ENCODE assay signal across 21 cellular contexts in the genomic region with DNA sequence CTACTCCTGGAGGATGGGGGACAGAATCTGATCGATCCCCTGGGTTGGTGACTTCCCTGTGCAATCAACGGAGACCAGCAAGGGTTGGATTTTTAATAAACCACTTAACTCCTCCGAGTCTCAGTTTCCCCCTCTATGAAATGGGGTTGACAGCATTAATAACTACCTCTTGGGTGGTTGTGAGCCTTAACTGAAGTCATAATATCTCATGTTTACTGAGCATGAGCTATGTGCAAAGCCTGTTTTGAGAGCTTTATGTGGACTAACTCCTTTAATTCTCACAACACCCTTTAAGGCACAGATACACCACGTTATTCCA. TPM values are rescaled to one million over a fixed set of nuclear protein-coding genes. Genes with fewer than 3 reads are reported as not detected.
DNase-seq lines count a peak whose midpoint lies in the region; ATAC-seq, FAIRE-seq and TF ChIP-seq lines count a peak whose summit lies in the region.
"Had no signal": no experiment of that assay in that cellular context is flagged by ENCODE, and none has a peak within 500 bp of the region (broad histone marks: within the 10 kb centered on the region; RNA-seq: fewer than 3 reads in every experiment).

No MANE protein-coding gene starts in this region.

- no peak for DNase-seq in CD4-positive, alpha-beta T cell
- DNase-seq in RWPE1 (ENCODE audit: low spot score) (no peak), HepG2 (ENCODE audit: low spot score) (no peak), urothelium cell line (ENCODE audit: low spot score) (no peak), NCI-H748 (lab: John Stamatoyannopoulos, UW; ENCODE audit: unreplicated experiment) (no peak)
- DNase-seq in T-helper 2 cell treated with Interferon-gamma antibody and Interleukin-4, amounts not matched to agents 5 μg/mL and 100 μg/mL, for 36 hours (ENCODE audit: low spot score), result no peak
- DNase-seq in activated CD4-positive, alpha-beta memory T cell treated with anti-CD3 and anti-CD28 coated beads for 36 hours, result no peak
- DNase-seq: Calu3; CD4-positive, alpha-beta memory T cell; COR-L47; DMS79 treated with DMSO at 0.1 percent for 48 hours; GF-D8; GOT3 had no signal

- TSS peak; percentile 67 for BruUV-seq in HepG2 (replicated peaks; lab: Mats Ljungman, UMichigan)

- WGBS in HepG2 (ENCODE audit: low lambda C conversion rate), result 37% methylated on average over 4 of the region's 4 CpGs

- H3K4me1 ChIP-seq in HepG2 (ENCODE audit: insufficient read depth, low read length), result peaks cover 79% of the 10 kb centered on the region

- H4K20me1 ChIP-seq in HepG2 (ENCODE audit: insufficient read depth, low read length), result no peaks in the 10 kb centered on the region

- H3K9ac ChIP-seq in HepG2 (ENCODE audit: insufficient read depth, low read depth, low read length), result peak overlapping the region; percentile 97

- peaks cover 20% of the 10 kb centered on the region for H3K27me3 ChIP-seq in CD4-positive, alpha-beta T cell (ENCODE audit: control insufficient read depth, insufficient read depth, low read length)
- no peaks in the 10 kb centered on the region for H3K27me3 ChIP-seq in HepG2 (ENCODE audit: control insufficient read depth in 1 of 2, insufficient read depth in 2 of 2, low read length in 2 of 2)

- H3K4me3 ChIP-seq in HepG2 (replicated peaks in 1 of 3; ENCODE audit: insufficient read depth in 1 of 3, low read depth in 2 of 3, low read length in 3 of 3), result peak overlapping the region; percentile 57 to 78 (median 73)
- H3K4me3 ChIP-seq: HAP-1 had no signal

- peak overlapping the region; percentile 11 for H3K4me3 Mint-ChIP-seq in CD4-positive, alpha-beta T cell
- no peak overlapping the region for H3K4me3 Mint-ChIP-seq in T-helper 2 cell treated with Interferon-gamma antibody and Interleukin-4, amounts not matched to agents 5 μg/mL and 100 μg/mL, for 36 hours
- no peak overlapping the region for H3K4me3 Mint-ChIP-seq in activated CD4-positive, alpha-beta memory T cell treated with anti-CD3 and anti-CD28 coated beads for 36 hours
- H3K4me3 Mint-ChIP-seq: CD14-positive monocyte; CD4-positive, alpha-beta memory T cell had no signal

- no peaks in the 10 kb centered on the region for H3K36me3 Mint-ChIP-seq in CD4-positive, alpha-beta T cell (ENCODE audit: low read depth)
- no peaks in the 10 kb centered on the region for H3K36me3 Mint-ChIP-seq in T-helper 2 cell treated with Interferon-gamma antibody and Interleukin-4, amounts not matched to agents 5 μg/mL and 100 μg/mL, for 36 hours (ENCODE audit: low read depth)
- H3K36me3 Mint-ChIP-seq in activated CD4-positive, alpha-beta memory T cell treated with anti-CD3 and anti-CD28 coated beads for 36 hours, result no peaks in the 10 kb centered on the region
- H3K36me3 Mint-ChIP-seq: CD14-positive monocyte; CD4-positive, alpha-beta memory T cell had no signal

- TF ChIP-seq RAD21 in HepG2 (CRISPR knock-in tag; IDR thresholded peaks at IDR 0.05), result no peak

- peaks cover 47% of the 10 kb centered on the region for H3K79me2 ChIP-seq in HepG2 (ENCODE audit: insufficient read depth, low read length)

- intact Hi-C loops in CD4-positive, alpha-beta T cell (cut with DNase I, micrococcal nuclease), result loop anchor here (10.0 kb wide), 2 partner anchors 94 to 334 kb away; no protein-coding TSS in a partner anchor
- intact Hi-C loops in HepG2 (cut with micrococcal nuclease; ENCODE audit: unreplicated experiment), result loop anchor here (2.0 to 5.0 kb wide), 2 partner anchors 20 to 62 kb away; no protein-coding TSS in a partner anchor
- intact Hi-C loops in activated CD4-positive, alpha-beta memory T cell treated with anti-CD3 and anti-CD28 coated beads for 36 hours (cut with micrococcal nuclease), result no loop called here

- H3K9me3 ChIP-seq in CD4-positive, alpha-beta T cell (ENCODE audit: control insufficient read depth, low read length), result no peaks in the 10 kb centered on the region
- H3K9me3 ChIP-seq in HepG2 (ENCODE audit: low read length), result no peaks in the 10 kb centered on the region

- no peak overlapping the region for H2AFZ ChIP-seq in HepG2 (ENCODE audit: low read length)

- no peak for ATAC-seq in CD4-positive, alpha-beta T cell (ENCODE audit: poor library complexity)
- ATAC-seq in HepG2 (no peak), HG03045 (IDR thresholded peaks at IDR 0.05; ENCODE audit: unreplicated experiment) (no peak)

- H3K4me2 ChIP-seq in HepG2 (ENCODE audit: low read depth, low read length), result peak overlapping the region; percentile 94

- no peak overlapping the region for H3K27ac ChIP-seq in CD4-positive, alpha-beta T cell (ENCODE audit: low read depth, low read length)
- H3K27ac ChIP-seq in RWPE1 (0 out of 2 replicates have a peak overlapping the region, but pooled peaks have one; percentile 89), HepG2 (ENCODE audit: extremely low read length, insufficient read depth, low read length) (peak overlapping the region; percentile 96)

- TF ChIP-seq CTCF in CD4-positive, alpha-beta T cell (IDR thresholded peaks at IDR 0.05), result no peak
- TF ChIP-seq CTCF in RWPE1 (conservative IDR thresholded peaks at IDR 0.05; ENCODE audit: low read depth), result no peak
- TF ChIP-seq CTCF in HepG2 (CRISPR knock-in tag; IDR thresholded peaks at IDR 0.05), result no peak

- H3K4me1 Mint-ChIP-seq in CD4-positive, alpha-beta T cell (ENCODE audit: low read depth), result peaks cover 22% of the 10 kb centered on the region
- H3K4me1 Mint-ChIP-seq in T-helper 2 cell treated with Interferon-gamma antibody and Interleukin-4, amounts not matched to agents 5 μg/mL and 100 μg/mL, for 36 hours (ENCODE audit: low read depth), result peaks cover 18% of the 10 kb centered on the region
- H3K4me1 Mint-ChIP-seq in activated CD4-positive, alpha-beta memory T cell treated with anti-CD3 and anti-CD28 coated beads for 36 hours (ENCODE audit: low read depth), result peaks cover 23% of the 10 kb centered on the region

- in situ Hi-C loops in HepG2 (cut with HindIII; ENCODE audit: extremely low pct_ligation_motif_present, low pct_unique_long_range_greater_than_20kb), result no loop called here

- POLR2A ChIA-PET in CD4-positive, alpha-beta T cell (lab: Charles Lee), result no interaction called here
- POLR2A ChIA-PET in RWPE1 (lab: Yijun Ruan, JAX; ENCODE audit: low non-redundant PET), result no interaction called here
- POLR2A ChIA-PET in HepG2 (lab: Yijun Ruan, JAX), result interaction anchor here (1.2 to 8.1 kb wide), 8 partner anchors 8 to 38 kb away, joined by 3 to 229 read pairs (median 28); no protein-coding TSS in a partner anchor
- POLR2A ChIA-PET in activated CD4-positive, alpha-beta memory T cell treated with anti-CD3 and anti-CD28 coated beads for 36 hours (lab: Charles Lee), result no interaction called here

- H3K27me3 Mint-ChIP-seq in CD4-positive, alpha-beta T cell, result peaks cover 29% of the 10 kb centered on the region
- peaks cover 31% of the 10 kb centered on the region for H3K27me3 Mint-ChIP-seq in T-helper 2 cell treated with Interferon-gamma antibody and Interleukin-4, amounts not matched to agents 5 μg/mL and 100 μg/mL, for 36 hours (ENCODE audit: low read depth)
- peaks cover 37% of the 10 kb centered on the region for H3K27me3 Mint-ChIP-seq in activated CD4-positive, alpha-beta memory T cell treated with anti-CD3 and anti-CD28 coated beads for 36 hours

- TF ChIP-seq EP300 in HepG2 (IDR thresholded peaks at IDR 0.05; ENCODE audit: low read depth in 2 of 2, low read length in 2 of 2), result no peak
- TF ChIP-seq EP300 in HepG2 (CRISPR knock-in tag; IDR thresholded peaks at IDR 0.05; ENCODE audit: borderline replicate concordance), result no peak

- H3K9me3 Mint-ChIP-seq in CD4-positive, alpha-beta T cell, result no peaks in the 10 kb centered on the region
- no peaks in the 10 kb centered on the region for H3K9me3 Mint-ChIP-seq in T-helper 2 cell treated with Interferon-gamma antibody and Interleukin-4, amounts not matched to agents 5 μg/mL and 100 μg/mL, for 36 hours
- H3K9me3 Mint-ChIP-seq in activated CD4-positive, alpha-beta memory T cell treated with anti-CD3 and anti-CD28 coated beads for 36 hours, result no peaks in the 10 kb centered on the region
- H3K9me3 Mint-ChIP-seq: CD4-positive, alpha-beta memory T cell had no signal

- peaks cover 6 to 24% of the 10 kb centered on the region in 2 experiments for H3K36me3 ChIP-seq in HepG2 (replicated peaks in 1 of 2; ENCODE audit: control insufficient read depth in 1 of 2, insufficient read depth in 2 of 2, low read length in 2 of 2)
- H3K36me3 ChIP-seq: HAP-1 had no signal

- TF ChIP-seq POLR2A in HepG2 (IDR thresholded peaks at IDR 0.05; ENCODE audit: insufficient read depth in 1 of 2, low read depth in 2 of 2, low read length in 2 of 2), result no peak

- no peak overlapping the region for H3K27ac Mint-ChIP-seq in CD4-positive, alpha-beta T cell
- H3K27ac Mint-ChIP-seq in T-helper 2 cell treated with Interferon-gamma antibody and Interleukin-4, amounts not matched to agents 5 μg/mL and 100 μg/mL, for 36 hours, result no peak overlapping the region
- no peak overlapping the region for H3K27ac Mint-ChIP-seq in activated CD4-positive, alpha-beta memory T cell treated with anti-CD3 and anti-CD28 coated beads for 36 hours
- H3K27ac Mint-ChIP-seq: CD14-positive monocyte had no signal

- CTCF ChIA-PET in CD4-positive, alpha-beta T cell (lab: Charles Lee), result no interaction called here
- CTCF ChIA-PET in RWPE1 (lab: Yijun Ruan, JAX) (no interaction called here), HepG2 (lab: Yijun Ruan, JAX; ENCODE audit: low intra/inter-chr PET ratio, low total read pairs) (interaction anchor here (0.8 to 1.2 kb wide), 2 partner anchors 19 to 35 kb away, joined by 3 read pairs; no protein-coding TSS in a partner anchor)
- CTCF ChIA-PET in activated CD4-positive, alpha-beta memory T cell treated with anti-CD3 and anti-CD28 coated beads for 36 hours (lab: Charles Lee), result interaction anchor here (1.0 to 1.6 kb wide), 3 partner anchors 28 to 222 kb away, joined by 3 to 9 read pairs (median 4); no protein-coding TSS in a partner anchor

- FAIRE-seq in HepG2 (lab: Jason Lieb, UNC), result no peak
- FAIRE-seq in urothelium cell line (lab: Jason Lieb, UNC), result peak; percentile 56
- FAIRE-seq: GM12891, GM18507, H54 had no signal

RNA-seq across cellular contexts. Expression of gene PROC, which starts 0.8 kb away (rescaled TPM):
- total RNA-seq in CD4-positive, alpha-beta T cell, result under 1 TPM in 1 of 2 experiments, not detected in 1; 0.28 TPM
- total RNA-seq in HepG2 (2016; rRNA removed; fragmentation: Illumina TruSeq; extraction: Trizol), result 52.1 and 134 TPM in 2 replicates
- 19.2 and 23.2 TPM in 2 replicates for total RNA-seq in HepG2 (2016; cell fraction: cytosol; rRNA removed; fragmentation: Illumina TruSeq; extraction: Trizol; ENCODE audit: low read depth)
- 49.9 and 134 TPM in 2 replicates for total RNA-seq in HepG2 (2016; cell fraction: insoluble cytoplasmic fraction; rRNA removed; fragmentation: Illumina TruSeq; extraction: Trizol)
- total RNA-seq in HepG2 (2016; cell fraction: membrane; rRNA removed; fragmentation: Illumina TruSeq; extraction: Trizol), result 37.4 and 38.6 TPM in 2 replicates
- total RNA-seq in HepG2 (2016; cell fraction: nucleus; rRNA removed; fragmentation: Illumina TruSeq; extraction: Trizol), result 166 and 178 TPM in 2 replicates
- polyA plus RNA-seq in HepG2 (2011; rRNA removed), result 185 and 266 TPM in 2 replicates
- 113 and 166 TPM in 2 replicates for polyA plus RNA-seq in HepG2 (2011; cell fraction: cytosol; rRNA removed)
- 1,267 and 1,304 TPM in 2 replicates for polyA plus RNA-seq in HepG2 (2011; cell fraction: nucleus; rRNA removed)
- 232 and 321 TPM in 2 replicates for polyA plus RNA-seq in HepG2 (2012)
- polyA plus RNA-seq in HepG2 (2016; cell fraction: cytosol; fragmentation: Illumina TruSeq; extraction: Trizol; ENCODE audit: low read depth), result 17.2 and 19.9 TPM in 2 replicates
- polyA plus RNA-seq in HepG2 (2016; cell fraction: insoluble cytoplasmic fraction; fragmentation: Illumina TruSeq; extraction: Trizol; ENCODE audit: low read depth), result 48.9 and 49.8 TPM in 2 replicates
- polyA plus RNA-seq in HepG2 (2016; cell fraction: membrane; fragmentation: Illumina TruSeq; extraction: Trizol; ENCODE audit: low read depth), result 22.9 and 24.9 TPM in 2 replicates
- polyA plus RNA-seq in HepG2 (2016; cell fraction: nucleus; fragmentation: Illumina TruSeq; extraction: Trizol; ENCODE audit: insufficient read depth, low read depth), result 354 and 380 TPM in 2 replicates
- 241 TPM in 1 of 2 replicates, not detected in the other for polyA minus RNA-seq in HepG2 (2011; rRNA and poly(A)+ RNA removed; ENCODE audit: low replicate concordance)
- 64.7 and 65.5 TPM in 2 replicates for polyA minus RNA-seq in HepG2 (2011; cell fraction: cytosol; rRNA and poly(A)+ RNA removed)
- polyA minus RNA-seq in HepG2 (2011; cell fraction: nucleus; rRNA and poly(A)+ RNA removed), result 172 and 188 TPM in 2 replicates
- total RNA-seq in activated CD4-positive, alpha-beta memory T cell treated with anti-CD3 and anti-CD28 coated beads for 36 hours, result not detected
- total RNA-seq: A673; CD4-positive, alpha-beta memory T cell; Daoy had no signal
- polyA plus RNA-seq: CD14-positive monocyte; CD4-positive, alpha-beta memory T cell had no signal

RNA-seq across cellular contexts. Expression of gene MAP3K2, which starts 31.3 kb away (rescaled TPM):
- total RNA-seq in CD4-positive, alpha-beta T cell, result 100 to 1,000 TPM; 103 to 105 TPM
- 37.2 and 56.1 TPM in 2 replicates for total RNA-seq in HepG2 (2016; rRNA removed; fragmentation: Illumina TruSeq; extraction: Trizol)
- total RNA-seq in HepG2 (2016; cell fraction: cytosol; rRNA removed; fragmentation: Illumina TruSeq; extraction: Trizol; ENCODE audit: low read depth), result 12.9 and 13.4 TPM in 2 replicates
- total RNA-seq in HepG2 (2016; cell fraction: insoluble cytoplasmic fraction; rRNA removed; fragmentation: Illumina TruSeq; extraction: Trizol), result 35.8 and 54.1 TPM in 2 replicates
- total RNA-seq in HepG2 (2016; cell fraction: membrane; rRNA removed; fragmentation: Illumina TruSeq; extraction: Trizol), result 28.2 and 32.6 TPM in 2 replicates
- total RNA-seq in HepG2 (2016; cell fraction: nucleus; rRNA removed; fragmentation: Illumina TruSeq; extraction: Trizol), result 37.4 and 42.1 TPM in 2 replicates
- polyA plus RNA-seq in HepG2 (2011; rRNA removed), result 11.2 and 12.2 TPM in 2 replicates
- polyA plus RNA-seq in HepG2 (2011; cell fraction: cytosol; rRNA removed), result 5.1 and 7.6 TPM in 2 replicates
- 18.1 and 21.8 TPM in 2 replicates for polyA plus RNA-seq in HepG2 (2011; cell fraction: nucleus; rRNA removed)
- 11.5 and 11.7 TPM in 2 replicates for polyA plus RNA-seq in HepG2 (2012)
- 0.44 and 0.68 TPM in 2 replicates for polyA plus RNA-seq in HepG2 (2016; cell fraction: cytosol; fragmentation: Illumina TruSeq; extraction: Trizol; ENCODE audit: low read depth)
- 14.1 and 15.7 TPM in 2 replicates for polyA plus RNA-seq in HepG2 (2016; cell fraction: insoluble cytoplasmic fraction; fragmentation: Illumina TruSeq; extraction: Trizol; ENCODE audit: low read depth)
- polyA plus RNA-seq in HepG2 (2016; cell fraction: membrane; fragmentation: Illumina TruSeq; extraction: Trizol; ENCODE audit: low read depth), result 3.3 and 3.5 TPM in 2 replicates
- 28.7 and 30.7 TPM in 2 replicates for polyA plus RNA-seq in HepG2 (2016; cell fraction: nucleus; fragmentation: Illumina TruSeq; extraction: Trizol; ENCODE audit: insufficient read depth, low read depth)
- polyA minus RNA-seq in HepG2 (2011; rRNA and poly(A)+ RNA removed; ENCODE audit: low replicate concordance), result 20.5 and 26.7 TPM in 2 replicates
- polyA minus RNA-seq in HepG2 (2011; cell fraction: cytosol; rRNA and poly(A)+ RNA removed), result 43.5 and 45.0 TPM in 2 replicates
- polyA minus RNA-seq in HepG2 (2011; cell fraction: nucleus; rRNA and poly(A)+ RNA removed), result 46.0 and 46.6 TPM in 2 replicates
- 10 to 100 TPM; 33.4 to 34.9 TPM for total RNA-seq in activated CD4-positive, alpha-beta memory T cell treated with anti-CD3 and anti-CD28 coated beads for 36 hours

Comparison
In these comparisons a context has a peak if more than half of its experiments do, and no peak if none do; other contexts are left out.
1. RNA of gene PROC, which starts 0.8 kb away (total RNA-seq): 19.2 to 178 TPM in HepG2; 0.28 TPM in CD4-positive, alpha-beta T cell and not detected in activated CD4-positive, alpha-beta memory T cell treated with anti-CD3 and anti-CD28 coated beads for 36 hours; every median in the first group is over 10 times any median in the second.
2. CTCF ChIA-PET loops: an anchor here in HepG2 (0.8 to 1.2 kb wide) and activated CD4-positive, alpha-beta memory T cell treated with anti-CD3 and anti-CD28 coated beads for 36 hours (1.0 to 1.6 kb wide); none called in CD4-positive, alpha-beta T cell and RWPE1.